ENCODE assay signal across 8 cellular contexts in genomic region chr10:30392564-30392990, GRCh38. TPM values are rescaled to one million over a fixed set of nuclear protein-coding genes. Genes with fewer than 3 reads are reported as not detected.
A peak's percentile ranks its signal among the peaks of the same experiment; 100 is the strongest.
DNase-seq lines count a peak whose midpoint lies in the region; ATAC-seq and TF ChIP-seq lines count a peak whose summit lies in the region.

No MANE protein-coding gene starts in this region.

- no peak overlapping the region for H3K18ac ChIP-seq in neuronal stem cell (ENCODE audit: low read length)

- no peaks in the 10 kb centered on the region for H3K9me3 ChIP-seq in CD8-positive, alpha-beta T cell (ENCODE audit: low read length)
- H3K9me3 ChIP-seq in neuronal stem cell (replicated peaks in 1 of 2; ENCODE audit: control insufficient read depth in 2 of 2, insufficient read depth in 1 of 2, low read depth in 1 of 2, low read length in 2 of 2) (no peaks in the 10 kb centered on the region), stomach smooth muscle (ENCODE audit: control insufficient read depth in 2 of 2, low read length in 2 of 2) (no peaks in the 10 kb centered on the region)

- peaks cover 7% of the 10 kb centered on the region for H3K4me1 ChIP-seq in CD8-positive, alpha-beta T cell (ENCODE audit: insufficient read depth, low read length)
- H3K4me1 ChIP-seq in neuronal stem cell (ENCODE audit: control insufficient read depth in 2 of 2, insufficient read depth in 1 of 2, low read depth in 1 of 2, low read length in 2 of 2): peaks cover 0 to 3% of the 10 kb centered on the region in 2 donors
- peaks cover 6% of the 10 kb centered on the region for H3K4me1 ChIP-seq in stomach smooth muscle (ENCODE audit: control insufficient read depth, insufficient read depth, low read length)

- no peak overlapping the region for H2BK5ac ChIP-seq in neuronal stem cell (ENCODE audit: low read length)

- intact Hi-C loops in CD8-positive, alpha-beta T cell (cut with DNase I, micrococcal nuclease): loop anchor here (1.0 kb wide), 3 partner anchors 22 to 199 kb away; no protein-coding TSS in a partner anchor

- no peak overlapping the region for H2BK12ac ChIP-seq in neuronal stem cell (ENCODE audit: low read length)

- H3K79me1 ChIP-seq in neuronal stem cell (ENCODE audit: low read depth, low read length): no peaks in the 10 kb centered on the region

- CTCF ChIA-PET in CD8-positive, alpha-beta T cell (lab: Charles Lee): interaction anchor here (0.7 to 9.7 kb wide), 31 partner anchors 10 to 394 kb away, joined by 3 to 220 read pairs (median 4); partner anchors contain the start of gene MAP3K8

- H3K27me3 ChIP-seq in CD8-positive, alpha-beta T cell (ENCODE audit: insufficient read depth, low read length): peaks cover 3% of the 10 kb centered on the region
- peaks cover 0 to 25% (median 0%) of the 10 kb centered on the region in 3 experiments for H3K27me3 ChIP-seq in neuronal stem cell (ENCODE audit: control insufficient read depth in 3 of 3, insufficient read depth in 3 of 3, low read depth in 1 of 3, low read length in 3 of 3)
- no peaks in the 10 kb centered on the region for H3K27me3 ChIP-seq in stomach smooth muscle (ENCODE audit: control insufficient read depth in 1 of 2, insufficient read depth in 2 of 2, low read length in 2 of 2)

- no peak overlapping the region for H4K91ac ChIP-seq in neuronal stem cell (ENCODE audit: low read depth, low read length, poor library complexity)

- H3K4me3 ChIP-seq in CD8-positive, alpha-beta T cell (ENCODE audit: low read depth, low read length): no peak overlapping the region
- H3K4me3 ChIP-seq in fibroblast of villous mesenchyme (ENCODE audit: low read depth, low read length) (no peak overlapping the region), neuronal stem cell (ENCODE audit: low read length in 2 of 2) (no peak overlapping the region), stomach smooth muscle (ENCODE audit: low read length in 2 of 2) (peak overlapping the region; percentile 31 to 58)

- H3K36me3 ChIP-seq in CD8-positive, alpha-beta T cell (ENCODE audit: insufficient read depth, low read length): no peaks in the 10 kb centered on the region
- H3K36me3 ChIP-seq in neuronal stem cell (replicated peaks in 1 of 2; ENCODE audit: control insufficient read depth in 2 of 2, insufficient read depth in 2 of 2, low read length in 2 of 2) (no peaks in the 10 kb centered on the region), stomach smooth muscle (ENCODE audit: control insufficient read depth in 2 of 2, insufficient read depth in 2 of 2, low read length in 2 of 2) (no peaks in the 10 kb centered on the region)

- peak; percentile 88 for TF ChIP-seq CTCF in CD8-positive, alpha-beta T cell (IDR thresholded peaks at IDR 0.05)
- TF ChIP-seq CTCF in fibroblast of villous mesenchyme (IDR thresholded peaks at IDR 0.05; ENCODE audit: insufficient read depth, low read depth, low read length): peak; percentile 93

- H3K36me3 Mint-ChIP-seq in CD8-positive, alpha-beta T cell: no peaks in the 10 kb centered on the region

- POLR2A ChIA-PET in CD8-positive, alpha-beta T cell (lab: Charles Lee): interaction anchor here (0.8 kb wide), 1 partner anchor 68 kb away, joined by 3 read pairs; no protein-coding TSS in a partner anchor

- H3K27me3 Mint-ChIP-seq in CD8-positive, alpha-beta T cell (ENCODE audit: low read depth): peaks cover 12% of the 10 kb centered on the region

- H3K27ac ChIP-seq in CD8-positive, alpha-beta T cell (ENCODE audit: low read depth, low read length): no peak overlapping the region
- H3K27ac ChIP-seq in neuronal stem cell (replicated peaks; ENCODE audit: low read length): no peak overlapping the region
- no peak overlapping the region for H3K27ac ChIP-seq in stomach smooth muscle (ENCODE audit: low read length)

- no peak overlapping the region for H3K4me2 ChIP-seq in neuronal stem cell (ENCODE audit: insufficient read depth, low read length, poor library complexity, severe bottlenecking)

- ATAC-seq in CD8-positive, alpha-beta T cell: peak; percentile 100
- peak; percentile 92 for ATAC-seq in GM19463 (IDR thresholded peaks at IDR 0.05; ENCODE audit: unreplicated experiment)

- no peak overlapping the region for H3K27ac Mint-ChIP-seq in CD8-positive, alpha-beta T cell

- H3K9me3 Mint-ChIP-seq in CD8-positive, alpha-beta T cell: no peaks in the 10 kb centered on the region

- H2AFZ ChIP-seq in neuronal stem cell (ENCODE audit: low read length): no peak overlapping the region

- H3K4me3 Mint-ChIP-seq in CD8-positive, alpha-beta T cell: no peak overlapping the region

- WGBS in neuronal stem cell (ENCODE audit: extremely low coverage in 2 of 2, insufficient read length in 2 of 2, insufficient replicate concordance in 1 of 2), 2 donors: no CpG with 5 or more reads among the region's 17 CpGs

- no peak overlapping the region for H3K9ac ChIP-seq in neuronal stem cell (ENCODE audit: low read depth, low read length, poor library complexity)
- H3K9ac ChIP-seq in stomach smooth muscle (ENCODE audit: low read length in 2 of 2): no peak overlapping the region

- no peak overlapping the region for H2BK15ac ChIP-seq in neuronal stem cell (ENCODE audit: low read length)

- peak; percentile 53 to 85 (median 66) for DNase-seq in CD8-positive, alpha-beta T cell
- DNase-seq in HPDE6-E6E7 (ENCODE audit: extremely low spot score) (peak; percentile 41), RPMI7951 (ENCODE audit: low read depth) (peak; percentile 55), fibroblast of villous mesenchyme (ENCODE audit: low read depth) (peak; percentile 53), neuronal stem cell (ENCODE audit: low spot score) (peak; percentile 71)
- peak; percentile 60 to 62 for DNase-seq in activated T-helper 1 cell treated with anti-CD3 and anti-CD28 coated beads, Interleukin-2, amount 50 U/mL, for 16 hours (ENCODE audit: low read depth in 1 of 2, low spot score in 1 of 2)

- H2BK120ac ChIP-seq in neuronal stem cell (ENCODE audit: low read depth, low read length): no peak overlapping the region

- no peak overlapping the region for H3K4ac ChIP-seq in neuronal stem cell (ENCODE audit: low read length)

- no peak overlapping the region for H3K23ac ChIP-seq in neuronal stem cell (ENCODE audit: low read depth, low read length, poor library complexity)

- H4K8ac ChIP-seq in neuronal stem cell (ENCODE audit: low read depth, low read length): no peak overlapping the region

- no peak overlapping the region for H2AK5ac ChIP-seq in neuronal stem cell (ENCODE audit: low read depth, low read length)

- peaks cover 3% of the 10 kb centered on the region for H3K4me1 Mint-ChIP-seq in CD8-positive, alpha-beta T cell (ENCODE audit: low read depth)

- H3K14ac ChIP-seq in neuronal stem cell (ENCODE audit: low read length): no peak overlapping the region

RNA-seq across cellular contexts. Expression of gene MAP3K8, which starts 41.4 kb away (rescaled TPM):
- 10 to 100 TPM; 42.4 to 48.6 TPM for total RNA-seq in CD8-positive, alpha-beta T cell
- 3.9 and 5.4 TPM in 2 replicates for total RNA-seq in RPMI7951 (2014; rRNA removed; shearing (Covaris generic))
- 14.2 and 31.1 TPM in 2 replicates for total RNA-seq in fibroblast of villous mesenchyme
- polyA plus RNA-seq in neuronal stem cell (2013, experiment 1 of 2): 3.4 TPM
- polyA plus RNA-seq in neuronal stem cell (2013, experiment 2 of 2): 3.5 TPM

RNA-seq across cellular contexts. Expression of gene MTPAP, which starts 43.5 kb away (rescaled TPM):
- 10 to 100 TPM; 48.5 to 50.2 TPM for total RNA-seq in CD8-positive, alpha-beta T cell
- 19.5 and 31.8 TPM in 2 replicates for total RNA-seq in RPMI7951 (2014; rRNA removed; shearing (Covaris generic))
- 10.6 and 17.7 TPM in 2 replicates for total RNA-seq in fibroblast of villous mesenchyme
- polyA plus RNA-seq in neuronal stem cell (2013, experiment 1 of 2): 15.9 TPM
- 16.9 TPM for polyA plus RNA-seq in neuronal stem cell (2013, experiment 2 of 2)

Comparison
In these comparisons a context has a peak if more than half of its experiments do, and no peak if none do; other contexts are left out.
1. H3K4me3 ChIP-seq: peak in stomach smooth muscle (2 of 2); none in CD8-positive, alpha-beta T cell (single experiment), fibroblast of villous mesenchyme (single experiment) and neuronal stem cell (0 of 2).
2. Peak in every context shown above with its lines, with median percentiles within 50 percentile points of each other: DNase-seq.